ENCODE assay signal across 26 cellular contexts in the genomic region with DNA sequence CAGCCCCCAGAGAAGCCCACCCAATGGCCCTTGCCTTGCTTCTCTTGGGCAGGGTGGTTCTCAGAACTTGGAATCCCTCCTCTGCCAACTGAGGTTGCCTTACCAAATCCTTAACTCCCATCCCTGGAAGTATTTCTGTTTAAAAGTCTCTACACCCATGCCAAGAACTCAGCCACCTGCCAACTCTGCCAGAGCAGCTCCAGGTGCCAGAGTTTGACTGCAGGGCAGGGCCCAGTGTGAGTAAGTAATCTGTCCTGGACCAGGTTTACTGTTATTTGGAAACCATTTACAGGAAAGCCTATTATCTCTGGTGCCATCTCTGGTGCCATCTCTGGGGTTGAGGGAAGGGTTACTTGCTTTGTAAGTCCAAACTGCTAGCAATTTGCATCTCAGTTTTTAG. TPM values are rescaled to one million over a fixed set of nuclear protein-coding genes. Genes with fewer than 3 reads are reported as not detected.
A peak's percentile ranks its signal among the peaks of the same experiment; 100 is the strongest.
DNase-seq lines count a peak whose midpoint lies in the region; ATAC-seq and TF ChIP-seq lines count a peak whose summit lies in the region.
"Had no signal": no experiment of that assay in that cellular context is flagged by ENCODE, and none has a peak within 500 bp of the region (broad histone marks: within the 10 kb centered on the region; RNA-seq: fewer than 3 reads in every experiment).

No MANE protein-coding gene starts in this region.

- peak overlapping the region; percentile 23; the same call in 1 of the 2 replicates for H3K27ac ChIP-seq in 22Rv1
- H3K27ac ChIP-seq in PC-9: no peak overlapping the region
- peak overlapping the region; percentile 85 to 92 (median 88) for H3K27ac ChIP-seq in esophagus muscularis mucosa (replicated peaks in 1 of 4)
- H3K27ac ChIP-seq in gastrocnemius medialis: peak overlapping the region; percentile 87 to 95 (median 90)
- H3K27ac ChIP-seq: coronary artery, skin epidermis had no signal

- TF ChIP-seq POLR2A in esophagus muscularis mucosa (IDR thresholded peaks at IDR 0.05; ENCODE audit: low read depth): no peak
- TF ChIP-seq POLR2A in gastrocnemius medialis (IDR thresholded peaks at IDR 0.05): no peak

- H3K4me1 ChIP-seq in PC-9 (replicated peaks; ENCODE audit: insufficient read depth) (peaks cover 87% of the 10 kb centered on the region), esophagus muscularis mucosa (peaks cover 43 to 94% (median 87%) of the 10 kb centered on the region in 4 donors), gastrocnemius medialis (peaks cover 74 to 84% of the 10 kb centered on the region in 2 donors)

- CTCF ChIA-PET in PC-9 (lab: Charles Lee): no interaction called here

- intact Hi-C loops in PC-9 (cut with micrococcal nuclease; ENCODE audit: unreplicated experiment): no loop called here
- intact Hi-C loops in esophagus muscularis mucosa (cut with DNase I): no loop called here
- intact Hi-C loops in gastrocnemius medialis (cut with DNase I; ENCODE audit: low total_unique reads): no loop called here

- peaks cover 67% of the 10 kb centered on the region for H3K79me2 ChIP-seq in PC-9 (ENCODE audit: low read depth)

- peak overlapping the region; percentile 96 for H3K4me2 ChIP-seq in PC-9

- H4K20me1 ChIP-seq in PC-9 (ENCODE audit: insufficient read depth): no peaks in the 10 kb centered on the region; the same call in 1 of the 2 replicates

- H3K9me3 ChIP-seq in PC-9 (ENCODE audit: insufficient read depth, low read depth) (no peaks in the 10 kb centered on the region), esophagus muscularis mucosa (no peaks in the 10 kb centered on the region), gastrocnemius medialis (no peaks in the 10 kb centered on the region)
- H3K9me3 ChIP-seq: heart left ventricle, upper lobe of left lung had no signal

- H3K9me2 ChIP-seq in PC-9 (ENCODE audit: insufficient read depth): no peaks in the 10 kb centered on the region

- no peak for TF ChIP-seq EP300 in esophagus muscularis mucosa (IDR thresholded peaks at IDR 0.05)

- peak overlapping the region; percentile 81; the same call in 1 of the 2 replicates for H3K4me3 ChIP-seq in PC-9
- H3K4me3 ChIP-seq in esophagus muscularis mucosa: peak overlapping the region in 1 of 4 donors; percentile 84
- H3K4me3 ChIP-seq in gastrocnemius medialis: no peak overlapping the region
- H3K4me3 ChIP-seq: coronary artery, skin epidermis had no signal

- in situ Hi-C loops in gastrocnemius medialis (cut with MboI; ENCODE audit: low sequenced_read_pairs in 4 of 4): no loop called here

- H3K27me3 ChIP-seq in PC-9 (ENCODE audit: insufficient read depth, low read depth) (no peaks in the 10 kb centered on the region), esophagus muscularis mucosa (no peaks in the 10 kb centered on the region), gastrocnemius medialis (no peaks in the 10 kb centered on the region)
- H3K27me3 ChIP-seq: heart left ventricle, upper lobe of left lung had no signal

- ATAC-seq in gastrocnemius medialis (peak; percentile 10 to 33), GM18498 (IDR thresholded peaks at IDR 0.05; ENCODE audit: unreplicated experiment) (no peak), HG03378 (IDR thresholded peaks at IDR 0.05; ENCODE audit: unreplicated experiment) (no peak)
- ATAC-seq: heart left ventricle; left cardiac atrium; SK-N-SH treated with all-trans-retinoic acid at 6 μM for 48 hours; stimulated activated naive CD8-positive, alpha-beta T cell treated with anti-CD3 and anti-CD28 coated beads, Interleukin-15, Interleukin-2, amounts not matched to agents 100 U/mL and 50 U/mL, for 24 hours had no signal

- DNase-seq in PC-9 (no peak), esophagus muscularis mucosa (ENCODE audit: extremely low spot score) (no peak), gastrocnemius medialis (peak; percentile 60 to 77)
- no peak for DNase-seq in activated CD4-positive, CD25-positive, alpha-beta regulatory T cell treated with anti-CD3 and anti-CD28 coated beads, Interleukin-2, amount 50 U/mL, for 72 hours
- DNase-seq in activated effector memory CD4-positive, alpha-beta T cell treated with Interleukin-2 at 50 U/mL for 16 hours: no peak
- DNase-seq: ACHN; activated B cell treated with CpG ODN at 0.5 μM for 24 hours; activated CD4-positive, alpha-beta T cell treated with anti-CD3 and anti-CD28 coated beads, Interleukin-2, amount 50 U/mL, for 48 hours; activated gamma-delta T cell; EL; heart left ventricle; left cardiac atrium; midbrain; NCI-H1417; NCI-H510A; stimulated activated CD4-positive, alpha-beta T cell treated with anti-CD3 and anti-CD28 coated beads, Interleukin-4, amount 100 ng/mL, for 24 hours; stimulated activated naive CD8-positive, alpha-beta T cell treated with anti-CD3 and anti-CD28 coated beads, Interleukin-15, Interleukin-2, amounts not matched to agents 100 U/mL and 50 U/mL, for 24 hours; T-helper 9 cell; upper lobe of left lung had no signal

- no TSS peak for BruUV-seq in PC-9 (replicated peaks; lab: Mats Ljungman, UMichigan)

- H3K36me3 ChIP-seq in PC-9 (ENCODE audit: low read depth): peaks cover 23% of the 10 kb centered on the region
- H3K36me3 ChIP-seq in esophagus muscularis mucosa: peaks cover 0 to 11% (median 8%) of the 10 kb centered on the region in 4 donors
- H3K36me3 ChIP-seq in gastrocnemius medialis: no peaks in the 10 kb centered on the region
- H3K36me3 ChIP-seq: upper lobe of left lung had no signal

- TF ChIP-seq CTCF in 22Rv1 (IDR thresholded peaks at IDR 0.05) (no peak), PC-9 (conservative IDR thresholded peaks at IDR 0.05) (no peak), esophagus muscularis mucosa (IDR thresholded peaks at IDR 0.05) (no peak), gastrocnemius medialis (IDR thresholded peaks at IDR 0.05 in 4 of 5, conservative IDR thresholded peaks at IDR 0.05 in 1 of 5) (no peak)

- H2AFZ ChIP-seq in PC-9: no peak overlapping the region

- peaks cover 59% of the 10 kb centered on the region for H3F3A ChIP-seq in PC-9 (ENCODE audit: insufficient read depth, low read depth)

- POLR2A ChIA-PET in PC-9 (lab: Charles Lee; ENCODE audit: unreplicated experiment): no interaction called here

RNA-seq across cellular contexts. Expression of a gene that starts 2.5 kb away (rescaled TPM):
- 97.0 and 108 TPM in 2 replicates for total RNA-seq in PC-9 (2021)
- total RNA-seq in esophagus muscularis mucosa: 10 to 100 TPM; 40.3 to 59.4 (median 53.5) TPM
- 10 to 100 TPM in 2 of 4 donors, 1 to 10 TPM in 2; 7.9 to 21.0 (median 11.8) TPM for total RNA-seq in gastrocnemius medialis
- total RNA-seq: H4 had no signal

RNA-seq across cellular contexts. Expression of a gene that starts 37.0 kb away (rescaled TPM):
- total RNA-seq in PC-9 (2021): 0.23 TPM in 1 of 2 replicates, not detected in the other
- 10 to 100 TPM; 51.4 to 72.6 (median 68.1) TPM for total RNA-seq in esophagus muscularis mucosa
- total RNA-seq in gastrocnemius medialis: under 1 TPM in 2 of 4 donors, not detected in 2; 0.36 to 0.49 TPM
- total RNA-seq: activated B cell treated with CpG ODN at 0.5 μM for 24 hours, H4 had no signal

Comparison
In these comparisons a context has a peak if more than half of its experiments do, and no peak if none do; other contexts are left out.
1. DNase-seq: peak in gastrocnemius medialis (2 of 2); none in PC-9 (0 of 2), esophagus muscularis mucosa (single experiment), activated CD4-positive, CD25-positive, alpha-beta regulatory T cell treated with anti-CD3 and anti-CD28 coated beads, Interleukin-2, amount 50 U/mL, for 72 hours (single experiment) and activated effector memory CD4-positive, alpha-beta T cell treated with Interleukin-2 at 50 U/mL for 16 hours (single experiment).
2. ATAC-seq: peak in gastrocnemius medialis (2 of 2); none in GM18498 (single experiment) and HG03378 (single experiment).
3. RNA of a gene that starts 37.0 kb away (total RNA-seq): 51.4 to 72.6 TPM in esophagus muscularis mucosa; 0.36 to 0.49 TPM in gastrocnemius medialis and 0.23 TPM in PC-9; every median in the first group is over 10 times any median in the second.